In the genomic region with DNA sequence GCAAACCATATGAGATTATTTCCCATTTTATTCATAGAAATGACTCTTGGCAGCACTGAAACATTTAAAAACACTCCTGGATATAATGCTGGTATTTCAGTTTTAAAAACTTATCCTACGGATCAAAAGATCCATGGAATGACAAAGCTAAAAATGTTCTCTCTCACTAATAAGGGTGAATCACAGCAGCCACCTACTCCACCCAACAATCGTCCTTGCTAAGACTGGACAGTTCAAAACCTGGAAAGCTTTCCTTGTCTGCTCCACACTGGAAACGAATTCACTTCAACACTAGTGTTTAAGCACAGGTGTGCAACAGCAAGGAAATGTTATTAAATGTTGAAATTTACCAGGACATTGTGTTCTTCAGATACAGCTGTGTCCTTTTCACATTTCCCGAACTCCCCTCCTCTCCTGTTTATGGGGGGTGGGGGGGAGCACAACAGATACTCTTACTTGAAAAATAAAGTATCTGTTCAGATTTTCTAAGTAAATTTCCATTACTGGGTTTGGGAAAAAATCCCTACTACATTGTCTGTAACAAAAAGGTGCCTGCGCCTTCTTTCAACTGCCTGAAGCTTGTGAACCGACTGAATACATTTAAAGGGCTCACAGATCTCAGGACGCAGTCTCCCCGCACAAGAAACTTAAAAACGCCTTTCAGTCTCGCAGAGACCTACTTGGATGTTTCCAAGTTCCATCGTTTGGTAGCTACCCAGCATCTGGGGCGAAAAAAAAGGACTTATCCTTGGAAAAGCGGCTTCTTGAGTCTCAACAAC, we compare ENCODE assay signal across 8 cellular contexts. TPM values are rescaled to one million over a fixed set of nuclear protein-coding genes. Genes with fewer than 3 reads are reported as not detected.
DNase-seq lines count a peak whose midpoint lies in the region; ATAC-seq and TF ChIP-seq lines count a peak whose summit lies in the region.

No MANE protein-coding gene starts in this region.

- no peak overlapping the region for H3K14ac ChIP-seq in neuronal stem cell (ENCODE audit: low read length)

- no peak overlapping the region for H4K91ac ChIP-seq in neuronal stem cell (ENCODE audit: low read depth, low read length, poor library complexity)

- H3K27ac ChIP-seq in RWPE2 (ENCODE audit: poor library complexity, severe bottlenecking) (peak overlapping the region; percentile 78), esophagus (ENCODE audit: low read depth in 2 of 2, low read length in 1 of 2) (peak overlapping the region; percentile 94 to 97), neuronal stem cell (replicated peaks; ENCODE audit: low read length) (peak overlapping the region; percentile 100)

- no peaks in the 10 kb centered on the region for H3K79me1 ChIP-seq in neuronal stem cell (ENCODE audit: low read depth, low read length)

- peak overlapping the region; percentile 75 for H3K4me2 ChIP-seq in neuronal stem cell (ENCODE audit: insufficient read depth, low read length, poor library complexity, severe bottlenecking)

- DNase-seq in NCI-H345 treated with DMSO at 0.1 percent for 48 hours (lab: John Stamatoyannopoulos, UW; ENCODE audit: unreplicated experiment) (peak; percentile 54), NCI-H345 (lab: John Stamatoyannopoulos, UW) (no peak), RWPE2 (ENCODE audit: low spot score) (no peak), neuronal stem cell (ENCODE audit: low spot score) (peak; percentile 20), anterior cingulate cortex (lab: John Stamatoyannopoulos, UW) (no peak)
- no peak for DNase-seq in activated CD4-positive, CD25-positive, alpha-beta regulatory T cell treated with anti-CD3 and anti-CD28 coated beads, Interleukin-2, amount 50 U/mL, for 72 hours

- H4K8ac ChIP-seq in neuronal stem cell (ENCODE audit: low read depth, low read length) = no peak overlapping the region

- H3K27me3 ChIP-seq in RWPE2 (ENCODE audit: insufficient read depth, poor library complexity, severe bottlenecking) = no peaks in the 10 kb centered on the region
- H3K27me3 ChIP-seq in esophagus (ENCODE audit: control insufficient read depth in 1 of 2, insufficient read depth in 2 of 2, low read length in 2 of 2) = no peaks in the 10 kb centered on the region
- H3K27me3 ChIP-seq in neuronal stem cell (ENCODE audit: control insufficient read depth in 3 of 3, insufficient read depth in 3 of 3, low read depth in 1 of 3, low read length in 3 of 3) = no peaks in the 10 kb centered on the region

- H3K23ac ChIP-seq in neuronal stem cell (ENCODE audit: low read depth, low read length, poor library complexity) = no peak overlapping the region

- H3K4me3 ChIP-seq in RWPE2 (ENCODE audit: severe bottlenecking) (peak overlapping the region; percentile 66), esophagus (ENCODE audit: low read depth in 1 of 2, low read length in 2 of 2) (peak overlapping the region; percentile 81 to 96), neuronal stem cell (ENCODE audit: low read length in 2 of 2) (peak overlapping the region; percentile 99 to 100)

- H3K9ac ChIP-seq in neuronal stem cell (ENCODE audit: low read depth, low read length, poor library complexity) = peak overlapping the region; percentile 100

- H2AFZ ChIP-seq in neuronal stem cell (ENCODE audit: low read length) = no peak overlapping the region

- no peak overlapping the region for H2BK15ac ChIP-seq in neuronal stem cell (ENCODE audit: low read length)

- H3K36me3 ChIP-seq in RWPE2 (ENCODE audit: low read depth) (peaks cover 49% of the 10 kb centered on the region), esophagus (ENCODE audit: control insufficient read depth in 2 of 2, insufficient read depth in 2 of 2, low read length in 1 of 2) (peaks cover 0 to 2% of the 10 kb centered on the region in 2 donors), neuronal stem cell (replicated peaks in 1 of 2; ENCODE audit: control insufficient read depth in 2 of 2, insufficient read depth in 2 of 2, low read length in 2 of 2) (peaks cover 3 to 57% of the 10 kb centered on the region in 2 donors)

- peak overlapping the region; percentile 99 for H3K18ac ChIP-seq in neuronal stem cell (ENCODE audit: low read length)

- H2AK5ac ChIP-seq in neuronal stem cell (ENCODE audit: low read depth, low read length) = peak overlapping the region; percentile 59

- no peak overlapping the region for H3K4ac ChIP-seq in neuronal stem cell (ENCODE audit: low read length)

- no peak overlapping the region for H2BK12ac ChIP-seq in neuronal stem cell (ENCODE audit: low read length)

- WGBS in esophagus, 2 donors = 3 to 5% methylated on average over 13 of the region's 13 CpGs
- no CpG with 5 or more reads among the region's 13 CpGs for WGBS in neuronal stem cell (ENCODE audit: extremely low coverage in 2 of 2, insufficient read length in 2 of 2, insufficient replicate concordance in 1 of 2), 2 donors

- H3K9me3 ChIP-seq in RWPE2 (ENCODE audit: severe bottlenecking) (no peaks in the 10 kb centered on the region), esophagus (ENCODE audit: control insufficient read depth in 2 of 2, insufficient read depth in 1 of 2, low read depth in 1 of 2, low read length in 1 of 2) (no peaks in the 10 kb centered on the region), neuronal stem cell (replicated peaks in 1 of 2; ENCODE audit: control insufficient read depth in 2 of 2, insufficient read depth in 1 of 2, low read depth in 1 of 2, low read length in 2 of 2) (no peaks in the 10 kb centered on the region)

- H2BK120ac ChIP-seq in neuronal stem cell (ENCODE audit: low read depth, low read length) = peak overlapping the region; percentile 73

- no peak for TF ChIP-seq CTCF in RWPE2 (IDR thresholded peaks at IDR 0.05; ENCODE audit: poor library complexity, severe bottlenecking)

- peak overlapping the region; percentile 56 for H2BK5ac ChIP-seq in neuronal stem cell (ENCODE audit: low read length)

- H3K4me1 ChIP-seq in RWPE2 (ENCODE audit: insufficient read depth, poor library complexity, severe bottlenecking) (peaks cover 24% of the 10 kb centered on the region), esophagus (ENCODE audit: control insufficient read depth in 2 of 2, insufficient read depth in 2 of 2, low read length in 1 of 2) (no peaks in the 10 kb centered on the region), neuronal stem cell (ENCODE audit: control insufficient read depth in 2 of 2, insufficient read depth in 1 of 2, low read depth in 1 of 2, low read length in 2 of 2) (peaks cover 14 to 35% of the 10 kb centered on the region in 2 donors)

- ATAC-seq in RWPE2 (ENCODE audit: low read depth) = no peak
- no peak for ATAC-seq in GM21526 (IDR thresholded peaks at IDR 0.05; ENCODE audit: low FRiP score, unreplicated experiment)

RNA-seq across cellular contexts. Expression of a gene that starts 1.4 kb away (rescaled TPM):
- polyA plus RNA-seq in esophagus = 100 to 1,000 TPM in 1 of 2 donors, 10 to 100 TPM in 1; 81.5 to 163 TPM
- 433 TPM for polyA plus RNA-seq in neuronal stem cell (2013, experiment 1 of 2)
- polyA plus RNA-seq in neuronal stem cell (2013, experiment 2 of 2) = 430 TPM

Comparison
In these comparisons a context has a peak if more than half of its experiments do, and no peak if none do; other contexts are left out.
1. DNase-seq: peak in NCI-H345 treated with DMSO at 0.1 percent for 48 hours (single experiment) and neuronal stem cell (single experiment); none in NCI-H345 (single experiment), RWPE2 (single experiment), activated CD4-positive, CD25-positive, alpha-beta regulatory T cell treated with anti-CD3 and anti-CD28 coated beads, Interleukin-2, amount 50 U/mL, for 72 hours (single experiment) and anterior cingulate cortex (0 of 58).
2. Peak in every context shown above with its lines, with median percentiles within 50 percentile points of each other: H3K27ac ChIP-seq and H3K4me3 ChIP-seq.